8 cellular contexts compared by ENCODE assay signal in genomic region chr6:127267742-127268588, GRCh38. TPM values are rescaled to one million over a fixed set of nuclear protein-coding genes. Genes with fewer than 3 reads are reported as not detected.
A peak's percentile ranks its signal among the peaks of the same experiment; 100 is the strongest.
DNase-seq lines count a peak whose midpoint lies in the region; TF ChIP-seq lines count a peak whose summit lies in the region.

No MANE protein-coding gene starts in this region.

- H3K4me1 ChIP-seq in adipocyte (ENCODE audit: control insufficient read depth, insufficient read depth, low read length) (peaks cover 43% of the 10 kb centered on the region), suprapubic skin (peaks cover 35% of the 10 kb centered on the region)

- peak overlapping the region; percentile 89 for H3K9ac ChIP-seq in adipocyte (ENCODE audit: low read length)

- 3% methylated on average over 13 of the region's 13 CpGs for WGBS in suprapubic skin

- peak overlapping the region; percentile 86 for H3K4me3 ChIP-seq in GM12864 (ENCODE audit: low read depth, low read length)
- peak overlapping the region; percentile 96 for H3K4me3 ChIP-seq in adipocyte (ENCODE audit: low read length)
- H3K4me3 ChIP-seq in kidney epithelial cell (ENCODE audit: low read depth, low read length), result peak overlapping the region; percentile 100
- H3K4me3 ChIP-seq in suprapubic skin, result peak overlapping the region; percentile 93

- TF ChIP-seq EP300 in suprapubic skin (IDR thresholded peaks at IDR 0.05), result no peak

- H3K9me3 ChIP-seq in adipocyte (ENCODE audit: control insufficient read depth, low read length), result no peaks in the 10 kb centered on the region
- H3K9me3 ChIP-seq in suprapubic skin, result no peaks in the 10 kb centered on the region

- no peak for DNase-seq in GM12864 (ENCODE audit: low read depth)
- peak; percentile 55 for DNase-seq in HT-29 (ENCODE audit: low spot score)
- DNase-seq in adipocyte (ENCODE audit: low read depth), result peak; percentile 52
- no peak for DNase-seq in kidney epithelial cell (ENCODE audit: low read depth)
- DNase-seq in suprapubic skin (ENCODE audit: low spot score in 2 of 2), result no peak
- no peak for DNase-seq in SHP77 (lab: John Stamatoyannopoulos, UW)
- no peak for DNase-seq in globus pallidus (ENCODE audit: low spot score)
- DNase-seq in glomerular visceral epithelial cell (ENCODE audit: extremely low spot score), result no peak

- peak overlapping the region; percentile 99 for H3K27ac ChIP-seq in suprapubic skin

- no peaks in the 10 kb centered on the region for H3K27me3 ChIP-seq in adipocyte (replicated peaks; ENCODE audit: control insufficient read depth, insufficient read depth, low read length)
- no peaks in the 10 kb centered on the region for H3K27me3 ChIP-seq in kidney epithelial cell (ENCODE audit: control insufficient read depth, insufficient read depth, low read length)
- no peaks in the 10 kb centered on the region for H3K27me3 ChIP-seq in suprapubic skin

- no peak for TF ChIP-seq POLR2A in suprapubic skin (IDR thresholded peaks at IDR 0.05)

- TF ChIP-seq CTCF in GM12864 (IDR thresholded peaks at IDR 0.05; ENCODE audit: low read depth, low read length, missing control alignments) (no peak), kidney epithelial cell (IDR thresholded peaks at IDR 0.05; ENCODE audit: insufficient read depth, low read length, poor library complexity, severe bottlenecking) (no peak), suprapubic skin (IDR thresholded peaks at IDR 0.05) (no peak)

- no peaks in the 10 kb centered on the region for H3K36me3 ChIP-seq in adipocyte (ENCODE audit: control insufficient read depth, insufficient read depth, low read length, severe bottlenecking)
- H3K36me3 ChIP-seq in kidney epithelial cell (ENCODE audit: control insufficient read depth, insufficient read depth, low read length), result no peaks in the 10 kb centered on the region
- no peaks in the 10 kb centered on the region for H3K36me3 ChIP-seq in suprapubic skin

RNA-seq across cellular contexts. Expression of gene RNF146, which starts 1.3 kb away (rescaled TPM):
- 6.3 and 9.0 TPM in 2 replicates for total RNA-seq in HT-29 (2014; rRNA removed; shearing (Covaris generic))
- total RNA-seq in kidney epithelial cell (33.1 and 36.2 TPM in 2 replicates), suprapubic skin (10 to 100 TPM; 18.6 to 54.6 (median 27.0) TPM)

Comparison
In these comparisons a context has a peak if more than half of its experiments do, and no peak if none do; other contexts are left out.
1. DNase-seq: peak in HT-29 (single experiment) and adipocyte (single experiment); none in GM12864 (single experiment), kidney epithelial cell (single experiment), suprapubic skin (0 of 2), SHP77 (0 of 2), globus pallidus (single experiment) and glomerular visceral epithelial cell (single experiment).
2. Peak in every context shown above with its lines, with median percentiles within 50 percentile points of each other: H3K4me3 ChIP-seq.